ENCODE assay signal across 8 cellular contexts in genomic region chr17:5584383-5584951, GRCh38. TPM values are rescaled to one million over a fixed set of nuclear protein-coding genes. Genes with fewer than 3 reads are reported as not detected.
DNase-seq lines count a peak whose midpoint lies in the region; ATAC-seq and TF ChIP-seq lines count a peak whose summit lies in the region.

NLRP1 (minus strand) TSS chr17:5584509; CDS start chr17:5583957, 552 bp downstream.

- H3K36me3 ChIP-seq in SJCRH30, result no peaks in the 10 kb centered on the region
- peaks cover 0 to 9% (median 0%) of the 10 kb centered on the region in 3 donors for H3K36me3 ChIP-seq in tibial nerve

- peak; percentile 93 for DNase-seq in AG10803 (ENCODE audit: low read depth)
- DNase-seq in SJCRH30, result peak; percentile 81 to 82
- peak; percentile 62 to 89 (median 78) for DNase-seq in activated naive CD4-positive, alpha-beta T cell (lab: John Stamatoyannopoulos, UW)
- peak; percentile 72 for DNase-seq in globus pallidus (ENCODE audit: low spot score)
- DNase-seq in pons (ENCODE audit: low spot score), result peak; percentile 84
- DNase-seq in tibial nerve (ENCODE audit: low spot score in 2 of 2), result peak; percentile 77 to 82

- peak in 1 of 2 donors; percentile 64 for TF ChIP-seq POLR2A in tibial nerve (IDR thresholded peaks at IDR 0.05)

- no peaks in the 10 kb centered on the region for H3K9me3 ChIP-seq in SJCRH30 (replicated peaks)
- no peaks in the 10 kb centered on the region for H3K9me3 ChIP-seq in tibial nerve

- H3K27ac ChIP-seq in SJCRH30, result peak within 1 kb of the TSS; percentile 28; the same call in 1 of the 2 replicates
- peak within 1 kb of the TSS; percentile 42 to 87 (median 84) for H3K27ac ChIP-seq in tibial nerve

- peak in 1 of 2 donors; percentile 79 for TF ChIP-seq EP300 in tibial nerve (IDR thresholded peaks at IDR 0.05)

- peak within 1 kb of the TSS; percentile 90 for H3K4me3 ChIP-seq in AG10803 (ENCODE audit: low read length)
- H3K4me3 ChIP-seq in SJCRH30, result peak within 1 kb of the TSS; percentile 46
- H3K4me3 ChIP-seq in tibial nerve, result peak within 1 kb of the TSS; percentile 21 to 50 (median 40)

- H3K4me1 ChIP-seq in SJCRH30 (0 out of 2 replicates have a peak, but pooled peaks cover 9% of the 10 kb centered on the region), tibial nerve (peaks cover 0 to 29% (median 18%) of the 10 kb centered on the region in 4 donors)

- no peak for TF ChIP-seq CTCF in AG10803 (conservative IDR thresholded peaks at IDR 0.05; ENCODE audit: low read length)
- TF ChIP-seq CTCF in tibial nerve (IDR thresholded peaks at IDR 0.05), result no peak

- peak; percentile 86 for ATAC-seq in GM19035 (IDR thresholded peaks at IDR 0.05; ENCODE audit: unreplicated experiment)
- peak; percentile 83 for ATAC-seq in HG03342 (IDR thresholded peaks at IDR 0.05; ENCODE audit: unreplicated experiment)

- 40 to 54% methylated on average over 11 of the region's 11 CpGs for WGBS in tibial nerve, 2 donors

- H3K27me3 ChIP-seq in SJCRH30 (no peaks in the 10 kb centered on the region), tibial nerve (no peaks in the 10 kb centered on the region)

RNA-seq across cellular contexts. Expression of gene NLRP1, which starts in this region (rescaled TPM):
- total RNA-seq in SJCRH30 (2014; rRNA removed; shearing (Covaris generic)), result 19.1 and 20.4 TPM in 2 replicates
- 10 to 100 TPM; 33.0 to 52.4 (median 36.6) TPM for total RNA-seq in tibial nerve

Comparison
In these comparisons a context has a peak if more than half of its experiments do, and no peak if none do; other contexts are left out.
1. Peak in every context shown above with its lines: DNase-seq, ATAC-seq, H3K4me3 ChIP-seq and H3K27ac ChIP-seq.
2. H3K4me3 ChIP-seq: peak in every context shown above with its lines; median percentile 90 in AG10803; 46 in SJCRH30; 40 in tibial nerve.